ENCODE assay signal across 23 cellular contexts in genomic region chr17:60510723-60511122, GRCh38. TPM values are rescaled to one million over a fixed set of nuclear protein-coding genes. Genes with fewer than 3 reads are reported as not detected.
DNase-seq lines count a peak whose midpoint lies in the region; ATAC-seq, FAIRE-seq and TF ChIP-seq lines count a peak whose summit lies in the region.
"Had no signal": no experiment of that assay in that cellular context is flagged by ENCODE, and none has a peak within 500 bp of the region (broad histone marks: within the 10 kb centered on the region; RNA-seq: fewer than 3 reads in every experiment).

No MANE protein-coding gene starts in this region.

- H2AFZ ChIP-seq in K562 (ENCODE audit: low read depth, low read length): no peak overlapping the region

- H3K27me3 ChIP-seq in CD4-positive, alpha-beta T cell (ENCODE audit: control insufficient read depth, insufficient read depth, low read length): no peaks in the 10 kb centered on the region
- H3K27me3 ChIP-seq in K562 (ENCODE audit: control insufficient read depth in 2 of 2, insufficient read depth in 2 of 2, low read length in 2 of 2): no peaks in the 10 kb centered on the region
- H3K27me3 ChIP-seq: BE2C, BLaER1 had no signal

- ATAC-seq in activated T-cell treated with anti-CD3 and anti-CD28 coated beads, Interleukin-2, amount 50 U/mL, for 72 hours (replicated peaks in 1 of 2): no peak
- no peak for ATAC-seq in activated T-cell treated with anti-CD3 and anti-CD28 coated beads, Interleukin-2, amount 50 U/mL, for 4 hours
- no peak for ATAC-seq in CD4-positive, alpha-beta T cell (ENCODE audit: poor library complexity)
- ATAC-seq in K562 (no peak), memory B cell (ENCODE audit: low read depth) (no peak), HG03378 (IDR thresholded peaks at IDR 0.05; ENCODE audit: unreplicated experiment) (no peak)
- ATAC-seq: CD8-positive, alpha-beta T cell had no signal

- TF ChIP-seq EP300 in K562 (IDR thresholded peaks at IDR 0.05; ENCODE audit: low read length): no peak

- intact Hi-C loops in CD4-positive, alpha-beta T cell (cut with DNase I, micrococcal nuclease): no loop called here
- intact Hi-C loops in K562 (cut with micrococcal nuclease): no loop called here

- peaks cover 3 to 6% of the 10 kb centered on the region in 2 experiments; a peak in 3 of 5 replicates for H3K4me1 ChIP-seq in K562 (replicated peaks in 1 of 2; ENCODE audit: control insufficient read depth in 2 of 2, insufficient read depth in 2 of 2, low read length in 2 of 2)
- H3K4me1 ChIP-seq: BE2C, BLaER1, Caco-2 had no signal

- CTCF ChIA-PET in CD4-positive, alpha-beta T cell (lab: Charles Lee): no interaction called here
- CTCF ChIA-PET in K562 (lab: Yijun Ruan, JAX; ENCODE audit: low intra/inter-chr PET ratio): no interaction called here

- H4K20me1 ChIP-seq in K562 (replicated peaks; ENCODE audit: control insufficient read depth, insufficient read depth, low read length): no peaks in the 10 kb centered on the region

- no peak overlapping the region for H3K27ac ChIP-seq in CD4-positive, alpha-beta T cell (ENCODE audit: low read depth, low read length)
- H3K27ac ChIP-seq in K562 (ENCODE audit: extremely low read depth, low read depth, low read length): no peak overlapping the region
- H3K27ac ChIP-seq: 22Rv1, BLaER1 had no signal

- no peaks in the 10 kb centered on the region for H3K27me3 Mint-ChIP-seq in activated T-cell treated with anti-CD3 and anti-CD28 coated beads, Interleukin-2, amount 50 U/mL, for 72 hours (ENCODE audit: low read depth)
- H3K27me3 Mint-ChIP-seq in activated T-cell treated with anti-CD3 and anti-CD28 coated beads, Interleukin-2, amount 50 U/mL, for 4 hours (ENCODE audit: low read depth): no peaks in the 10 kb centered on the region
- H3K27me3 Mint-ChIP-seq in CD4-positive, alpha-beta T cell: no peaks in the 10 kb centered on the region
- H3K27me3 Mint-ChIP-seq in memory B cell: no peaks in the 10 kb centered on the region
- H3K27me3 Mint-ChIP-seq: CD4-positive, CD25-positive, alpha-beta regulatory T cell had no signal

- no peak overlapping the region for H3K4me3 ChIP-seq in K562
- H3K4me3 ChIP-seq: BLaER1 had no signal

- FAIRE-seq in K562 (lab: Jason Lieb, UNC): no peak
- FAIRE-seq: A204.1, D721Med, G401.6, GM12891 had no signal

- H3K9me1 ChIP-seq in K562 (ENCODE audit: control insufficient read depth, insufficient read depth, low read length): no peaks in the 10 kb centered on the region

- H3K27ac Mint-ChIP-seq in activated T-cell treated with anti-CD3 and anti-CD28 coated beads, Interleukin-2, amount 50 U/mL, for 72 hours: peak overlapping the region; percentile 22
- no peak overlapping the region for H3K27ac Mint-ChIP-seq in CD4-positive, alpha-beta T cell
- peak overlapping the region; percentile 20 for H3K27ac Mint-ChIP-seq in memory B cell
- H3K27ac Mint-ChIP-seq: CD4-positive, CD25-positive, alpha-beta regulatory T cell; CD8-positive, alpha-beta T cell had no signal

- no peaks in the 10 kb centered on the region for H3K9me3 ChIP-seq in CD4-positive, alpha-beta T cell (ENCODE audit: control insufficient read depth, low read length)
- H3K9me3 ChIP-seq in K562 (replicated peaks; ENCODE audit: control insufficient read depth, insufficient read depth, low read depth, low read length): no peaks in the 10 kb centered on the region
- H3K9me3 ChIP-seq: BE2C, BLaER1, Caco-2 had no signal

- in situ Hi-C loops in K562 (cut with MboI): no loop called here

- peaks cover 0 to 7% of the 10 kb centered on the region in 2 donors for H3K36me3 Mint-ChIP-seq in activated T-cell treated with anti-CD3 and anti-CD28 coated beads, Interleukin-2, amount 50 U/mL, for 72 hours (ENCODE audit: insufficient read depth in 2 of 2)
- peaks cover 17% of the 10 kb centered on the region for H3K36me3 Mint-ChIP-seq in activated T-cell treated with anti-CD3 and anti-CD28 coated beads, Interleukin-2, amount 50 U/mL, for 4 hours (ENCODE audit: insufficient read depth)
- H3K36me3 Mint-ChIP-seq in CD4-positive, alpha-beta T cell (ENCODE audit: low read depth): peaks cover 56% of the 10 kb centered on the region
- peaks cover 23% of the 10 kb centered on the region for H3K36me3 Mint-ChIP-seq in memory B cell

- no peak for DNase-seq in activated T-cell treated with anti-CD3 and anti-CD28 coated beads, Interleukin-2, amount 50 U/mL, for 72 hours
- no peak for DNase-seq in activated T-cell treated with anti-CD3 and anti-CD28 coated beads, Interleukin-2, amount 50 U/mL, for 4 hours
- DNase-seq in CD4-positive, alpha-beta T cell: no peak
- DNase-seq in K562 (ENCODE audit: extremely low read depth in 1 of 4, low spot score in 3 of 4) (no peak), memory B cell (ENCODE audit: low spot score in 2 of 2) (no peak), activated gamma-delta T cell treated with Interleukin-2 at 50 U/mL for 16 hours (no peak)
- DNase-seq: ACHN; BE2C; C1 segment of cervical spinal cord; Caco-2; Calu3; CD4-positive, CD25-positive, alpha-beta regulatory T cell; CD8-positive, alpha-beta T cell; DMS79 treated with DMSO at 0.1 percent for 48 hours; GF-D8 had no signal

- H3K4me3 Mint-ChIP-seq in activated T-cell treated with anti-CD3 and anti-CD28 coated beads, Interleukin-2, amount 50 U/mL, for 72 hours: no peak overlapping the region
- no peak overlapping the region for H3K4me3 Mint-ChIP-seq in activated T-cell treated with anti-CD3 and anti-CD28 coated beads, Interleukin-2, amount 50 U/mL, for 4 hours
- H3K4me3 Mint-ChIP-seq in CD4-positive, alpha-beta T cell: peak overlapping the region; percentile 45
- no peak overlapping the region for H3K4me3 Mint-ChIP-seq in memory B cell
- H3K4me3 Mint-ChIP-seq: CD14-positive monocyte; CD4-positive, CD25-positive, alpha-beta regulatory T cell; CD8-positive, alpha-beta T cell had no signal

- H3K79me2 ChIP-seq in K562 (ENCODE audit: control insufficient read depth, insufficient read depth, low read length): peaks cover 16% of the 10 kb centered on the region

- BruUV-seq in K562 (replicated peaks; lab: Mats Ljungman, UMichigan): no TSS peak

- no peak overlapping the region for H3K4me2 ChIP-seq in K562 (ENCODE audit: insufficient read depth, low read length)
- H3K4me2 ChIP-seq: BLaER1 had no signal

- H3K4me1 Mint-ChIP-seq in activated T-cell treated with anti-CD3 and anti-CD28 coated beads, Interleukin-2, amount 50 U/mL, for 72 hours (ENCODE audit: low read depth): peaks cover 12% of the 10 kb centered on the region
- peaks cover 29% of the 10 kb centered on the region for H3K4me1 Mint-ChIP-seq in activated T-cell treated with anti-CD3 and anti-CD28 coated beads, Interleukin-2, amount 50 U/mL, for 4 hours (ENCODE audit: low read depth)
- peaks cover 42% of the 10 kb centered on the region for H3K4me1 Mint-ChIP-seq in CD4-positive, alpha-beta T cell (ENCODE audit: low read depth)
- peaks cover 23% of the 10 kb centered on the region for H3K4me1 Mint-ChIP-seq in memory B cell

- TF ChIP-seq POLR2A in K562 (conservative IDR thresholded peaks at IDR 0.05): no peak

- POLR2A ChIA-PET in CD4-positive, alpha-beta T cell (lab: Charles Lee): no interaction called here
- POLR2A ChIA-PET in K562 (lab: Yijun Ruan, JAX): interaction anchor here (0.7 to 1.3 kb wide), 2 partner anchors 13 to 14 kb away, joined by 3 read pairs; no protein-coding TSS in a partner anchor

- no peak for TF ChIP-seq CTCF in CD4-positive, alpha-beta T cell (IDR thresholded peaks at IDR 0.05)
- no peak for TF ChIP-seq CTCF in K562 (IDR thresholded peaks at IDR 0.05 in 2 of 3, conservative IDR thresholded peaks at IDR 0.05 in 1 of 3; ENCODE audit: insufficient read depth in 2 of 3, low read depth in 1 of 3, low read length in 3 of 3)

- H3K9ac ChIP-seq in K562 (ENCODE audit: insufficient read depth in 1 of 2, low read depth in 2 of 2, low read length in 2 of 2): no peak overlapping the region
- H3K9ac ChIP-seq: BLaER1 had no signal

- no peaks in the 10 kb centered on the region for H3K9me3 Mint-ChIP-seq in activated T-cell treated with anti-CD3 and anti-CD28 coated beads, Interleukin-2, amount 50 U/mL, for 72 hours
- no peaks in the 10 kb centered on the region for H3K9me3 Mint-ChIP-seq in activated T-cell treated with anti-CD3 and anti-CD28 coated beads, Interleukin-2, amount 50 U/mL, for 4 hours
- H3K9me3 Mint-ChIP-seq in CD4-positive, alpha-beta T cell: no peaks in the 10 kb centered on the region
- H3K9me3 Mint-ChIP-seq in memory B cell: no peaks in the 10 kb centered on the region
- H3K9me3 Mint-ChIP-seq: CD14-positive monocyte; CD4-positive, CD25-positive, alpha-beta regulatory T cell; CD8-positive, alpha-beta T cell had no signal

- TF ChIP-seq RAD21 in K562 (CRISPR knock-in tag; conservative IDR thresholded peaks at IDR 0.05 in 1 of 2, IDR thresholded peaks at IDR 0.05 in 1 of 2): no peak

- peaks cover 7% of the 10 kb centered on the region; the same call in 1 of the 3 replicates for H3K36me3 ChIP-seq in K562 (ENCODE audit: control insufficient read depth, insufficient read depth, low read length)

TF ChIP-seq in K562, 482 proteins besides CTCF, POLR2A, EP300 and RAD21 (continues in another document):
- TF ChIP-seq KDM1A (IDR thresholded peaks at IDR 0.05): no peak

RNA-seq across cellular contexts. Expression of gene APPBP2, which starts 15.3 kb away (rescaled TPM):
- 10 to 100 TPM; 29.4 to 29.6 TPM for total RNA-seq in activated T-cell treated with anti-CD3 and anti-CD28 coated beads, Interleukin-2, amount 50 U/mL, for 72 hours
- 10 to 100 TPM; 16.1 to 21.2 (median 17.8) TPM for total RNA-seq in activated T-cell treated with anti-CD3 and anti-CD28 coated beads, Interleukin-2, amount 50 U/mL, for 4 hours
- total RNA-seq in CD4-positive, alpha-beta T cell: 10 to 100 TPM; 18.5 to 18.7 TPM
- 18.9 and 23.0 TPM in 2 replicates for total RNA-seq in K562 (2011; cell fraction: chromatin; rRNA removed; ENCODE audit: low replicate concordance)
- total RNA-seq in K562 (2011; cell fraction: nucleolus; rRNA removed): 4.7 and 6.0 TPM in 2 replicates
- 8.2 and 9.9 TPM in 2 replicates for total RNA-seq in K562 (2011; cell fraction: nucleoplasm; rRNA removed)
- total RNA-seq in K562 (2014; rRNA removed): 5.1 and 6.1 TPM in 2 replicates
- 16.8 and 19.0 TPM in 2 replicates for total RNA-seq in K562 (2014; rRNA removed; fragmentation: Illumina TruSeq; extraction: Trizol)
- total RNA-seq in K562 (2015; rRNA removed; fragmentation: Illumina TruSeq; extraction: Trizol): 9.4 and 10.0 TPM in 2 replicates
- 14.7 and 15.4 TPM in 2 replicates for total RNA-seq in K562 (2021)
- 12.6 and 15.5 TPM in 2 replicates for polyA plus RNA-seq in K562 (2011; rRNA removed)
- polyA plus RNA-seq in K562 (2011; cell fraction: cytosol; rRNA removed): 1.6 and 4.8 TPM in 2 replicates
- polyA plus RNA-seq in K562 (2011; cell fraction: nucleus; rRNA removed): 4.1 and 7.1 TPM in 2 replicates
- 8.8 and 9.0 TPM in 2 replicates for polyA plus RNA-seq in K562 (2012)
- 5.3 and 6.9 TPM in 2 replicates for polyA plus RNA-seq in K562 (2014; fragmentation: Illumina TruSeq; extraction: Trizol)
- 1 to 10 TPM; 2.7 to 3.4 TPM for polyA plus RNA-seq in K562 (2014; fragmentation: Nextera tagmentation; extraction: Ambion mirVana)
- polyA plus RNA-seq in K562 (2014; rRNA removed): 3.7 and 5.4 TPM in 2 replicates
- polyA minus RNA-seq in K562 (2011; rRNA and poly(A)+ RNA removed): 26.3 and 28.3 TPM in 2 replicates
- 5.3 and 10.0 TPM in 2 replicates for polyA minus RNA-seq in K562 (2011; cell fraction: cytosol; rRNA and poly(A)+ RNA removed)
- polyA minus RNA-seq in K562 (2011; cell fraction: nucleus; rRNA and poly(A)+ RNA removed): 3.6 and 7.4 TPM in 2 replicates
